In genomic region chrX:40094041-40094899, GRCh38 we compare ENCODE assay signal across 8 cellular contexts. TPM values are rescaled to one million over a fixed set of nuclear protein-coding genes. Genes with fewer than 3 reads are reported as not detected.
A peak's percentile ranks its signal among the peaks of the same experiment; 100 is the strongest.
DNase-seq lines count a peak whose midpoint lies in the region; ATAC-seq and TF ChIP-seq lines count a peak whose summit lies in the region.

No MANE protein-coding gene starts in this region.

- peak overlapping the region; percentile 69 for H3K4me2 ChIP-seq in DOHH2 (ENCODE audit: low read length)

- ATAC-seq in gastrocnemius medialis: peak; percentile 29 to 48

- peaks cover 62% of the 10 kb centered on the region for H3K4me1 ChIP-seq in DOHH2 (ENCODE audit: control insufficient read depth, low read length)
- peaks cover 0 to 2% of the 10 kb centered on the region in 2 donors for H3K4me1 ChIP-seq in ascending aorta
- H3K4me1 ChIP-seq in iPS DF 6.9 (ENCODE audit: control insufficient read depth, insufficient read depth, low read length): peaks cover 3% of the 10 kb centered on the region
- peaks cover 8 to 42% of the 10 kb centered on the region in 2 donors for H3K4me1 ChIP-seq in gastrocnemius medialis

- peak; percentile 85 to 88 for TF ChIP-seq POLR2A in gastrocnemius medialis (IDR thresholded peaks at IDR 0.05)

- in situ Hi-C loops in gastrocnemius medialis (cut with MboI; ENCODE audit: low sequenced_read_pairs in 4 of 4): loop anchor here in 1 of 4 donors (10.0 kb wide), 1 partner anchor 51 kb away; no protein-coding TSS in a partner anchor

- no peak overlapping the region for H3K27ac ChIP-seq in DOHH2 (ENCODE audit: low read depth, low read length)
- peak overlapping the region; percentile 67 to 92 for H3K27ac ChIP-seq in ascending aorta
- no peak overlapping the region for H3K27ac ChIP-seq in iPS DF 6.9 (ENCODE audit: low read length)
- peak overlapping the region; percentile 88 to 93 (median 91) for H3K27ac ChIP-seq in gastrocnemius medialis

- H3F3A ChIP-seq in DOHH2 (ENCODE audit: control insufficient read depth, insufficient read depth): peaks cover under 1% of the 10 kb centered on the region

- no peaks in the 10 kb centered on the region for H3K9me2 ChIP-seq in DOHH2 (replicated peaks; ENCODE audit: control insufficient read depth, low read length)

- peak overlapping the region; percentile 80 for H3K4me3 ChIP-seq in DOHH2 (ENCODE audit: low read length)
- peak overlapping the region; percentile 74 to 92 for H3K4me3 ChIP-seq in ascending aorta
- peak overlapping the region; percentile 65 for H3K4me3 ChIP-seq in iPS DF 6.9 (ENCODE audit: low read length)
- peak overlapping the region; percentile 64 to 94 (median 82) for H3K4me3 ChIP-seq in gastrocnemius medialis

- WGBS in iPS DF 6.9 (ENCODE audit: insufficient coverage, insufficient read length): no CpG with 5 or more reads among the region's 76 CpGs

- peaks cover 75% of the 10 kb centered on the region for H3K79me2 ChIP-seq in DOHH2 (ENCODE audit: control insufficient read depth, low read length)

- H3K9me3 ChIP-seq in DOHH2 (ENCODE audit: control insufficient read depth, insufficient read depth, low read length) (no peaks in the 10 kb centered on the region), ascending aorta (no peaks in the 10 kb centered on the region), iPS DF 6.9 (ENCODE audit: control insufficient read depth, insufficient read depth, low read length) (no peaks in the 10 kb centered on the region), gastrocnemius medialis (no peaks in the 10 kb centered on the region)

- peaks cover 21% of the 10 kb centered on the region for H4K20me1 ChIP-seq in DOHH2 (ENCODE audit: control insufficient read depth, insufficient read depth, low read depth, low read length)

- intact Hi-C loops in ascending aorta (cut with DNase I): loop anchor here (10.0 kb wide), 1 partner anchor 1289 kb away; the partner anchor contains the start of gene MID1IP1
- intact Hi-C loops in gastrocnemius medialis (cut with DNase I; ENCODE audit: low total_unique reads): loop anchor here (2.0 to 10.0 kb wide), 5 partner anchors 15 to 359 kb away; no protein-coding TSS in a partner anchor

- DNase-seq in NCI-H226 (peak; percentile 33), ascending aorta (ENCODE audit: low spot score in 2 of 2) (no peak), iPS DF 6.9 (ENCODE audit: low read depth, low spot score) (no peak), gastrocnemius medialis (peak in 1 of 2 donors; percentile 80), RKO (ENCODE audit: low spot score) (no peak), SW480 (ENCODE audit: low spot score) (no peak)
- no peak for DNase-seq in effector CD8-positive, alpha-beta T cell (lab: John Stamatoyannopoulos, UW)

- TF ChIP-seq CTCF in DOHH2 (IDR thresholded peaks at IDR 0.05; ENCODE audit: low read depth, low read length, poor library complexity, severe bottlenecking) (no peak), ascending aorta (IDR thresholded peaks at IDR 0.05) (no peak), gastrocnemius medialis (IDR thresholded peaks at IDR 0.05 in 4 of 5, conservative IDR thresholded peaks at IDR 0.05 in 1 of 5) (no peak)

- no peaks in the 10 kb centered on the region for H3K36me3 ChIP-seq in DOHH2 (ENCODE audit: control insufficient read depth, low read length)
- H3K36me3 ChIP-seq in ascending aorta: no peaks in the 10 kb centered on the region
- no peaks in the 10 kb centered on the region for H3K36me3 ChIP-seq in iPS DF 6.9 (ENCODE audit: control insufficient read depth, insufficient read depth, low read length)
- no peaks in the 10 kb centered on the region for H3K36me3 ChIP-seq in gastrocnemius medialis

- no peaks in the 10 kb centered on the region for H3K27me3 ChIP-seq in DOHH2 (ENCODE audit: control insufficient read depth, low read length)
- no peaks in the 10 kb centered on the region for H3K27me3 ChIP-seq in ascending aorta
- no peaks in the 10 kb centered on the region for H3K27me3 ChIP-seq in iPS DF 6.9 (ENCODE audit: control insufficient read depth, insufficient read depth, low read length)
- peaks cover 0 to 22% (median 20%) of the 10 kb centered on the region in 3 donors for H3K27me3 ChIP-seq in gastrocnemius medialis

RNA-seq across cellular contexts. Expression of gene BCOR, which starts 3.5 kb away (rescaled TPM):
- total RNA-seq in ascending aorta (26.7 TPM), gastrocnemius medialis (10 to 100 TPM in 3 of 4 donors, 1 to 10 TPM in 1; 6.5 to 43.8 (median 18.4) TPM)

Comparison
In these comparisons a context has a peak if more than half of its experiments do, and no peak if none do; other contexts are left out.
1. H3K27ac ChIP-seq: peak in ascending aorta (2 of 2) and gastrocnemius medialis (4 of 4); none in DOHH2 (single experiment) and iPS DF 6.9 (single experiment).
2. Peak in every context shown above with its lines, with median percentiles within 50 percentile points of each other: H3K4me3 ChIP-seq.